ENCODE assay signal across 8 cellular contexts in genomic region chr9:136482793-136483588, GRCh38. TPM values are rescaled to one million over a fixed set of nuclear protein-coding genes. Genes with fewer than 3 reads are reported as not detected.
DNase-seq lines count a peak whose midpoint lies in the region; ATAC-seq and TF ChIP-seq lines count a peak whose summit lies in the region.

SEC16A (minus strand) TSS chr9:136483040; CDS start chr9:136477615, 5,425 bp downstream.

- H3K36me3 ChIP-seq in BJ (ENCODE audit: control insufficient read depth, insufficient read depth, low read length): peaks cover 2% of the 10 kb centered on the region

- H3K4me3 ChIP-seq in BJ (ENCODE audit: low read depth, low read length): peak within 1 kb of the TSS; percentile 70

- DNase-seq in BJ (ENCODE audit: low read depth) (peak; percentile 69), NCI-H526 (lab: John Stamatoyannopoulos, UW) (peak; percentile 91 to 98)
- DNase-seq in activated CD4-positive, alpha-beta T cell treated with anti-CD3 and anti-CD28 coated beads for 48 hours: peak; percentile 100
- peak; percentile 100 for DNase-seq in stimulated activated CD4-positive, alpha-beta T cell treated with anti-CD3 and anti-CD28 coated beads, Interleukin-1b, Interleukin-23, amount 100 ng/mL, for 24 hours (ENCODE audit: low read depth in 4 of 4, low spot score in 1 of 4)

- H3K27ac ChIP-seq in cingulate gyrus (ENCODE audit: low read depth, low read length) (peak within 1 kb of the TSS; percentile 100), layer of hippocampus (ENCODE audit: low read depth, low read length) (peak within 1 kb of the TSS; percentile 100)

- H3K27me3 ChIP-seq in BJ (ENCODE audit: control insufficient read depth, insufficient read depth, low read length) (no peaks in the 10 kb centered on the region), layer of hippocampus (ENCODE audit: control insufficient read depth, insufficient read depth, low read length) (no peaks in the 10 kb centered on the region)

- POLR2A ChIA-PET in BJ (lab: Charles Lee): no interaction called here

- ATAC-seq in GM19328 (IDR thresholded peaks at IDR 0.05; ENCODE audit: unreplicated experiment): peak; percentile 49
- ATAC-seq in HG03469 (IDR thresholded peaks at IDR 0.05; ENCODE audit: unreplicated experiment): peak; percentile 9

- no peak for TF ChIP-seq CTCF in BJ (IDR thresholded peaks at IDR 0.05; ENCODE audit: insufficient read depth, low read depth, low read length)

- CTCF ChIA-PET in BJ (lab: Yijun Ruan, JAX): interaction anchor here (1.2 to 9.0 kb wide), 11 partner anchors 9 to 203 kb away, joined by 3 to 385 read pairs (median 11); no protein-coding TSS in a partner anchor

RNA-seq across cellular contexts. Expression of gene SEC16A, which starts in this region (rescaled TPM):
- polyA plus RNA-seq in BJ (2011; rRNA removed): 15.5 and 24.4 TPM in 2 replicates
- polyA minus RNA-seq in BJ (2011; rRNA and poly(A)+ RNA removed): 25.5 and 43.2 TPM in 2 replicates

Comparison
In these comparisons a context has a peak if more than half of its experiments do, and no peak if none do; other contexts are left out.
1. Peak in every context shown above with its lines: DNase-seq, ATAC-seq, H3K4me3 ChIP-seq and H3K27ac ChIP-seq.